1 cellular context compared by ENCODE assay signal in genomic region chr12:107352347-107353081, GRCh38.
TF ChIP-seq lines count a peak whose summit lies in the region.

No MANE protein-coding gene starts in this region.

TF ChIP-seq in HepG2, 621 proteins besides CTCF, POLR2A, EP300 and RAD21 (continued from another document and continues in another):
- TF ChIP-seq XBP1 (CRISPR knock-in tag; IDR thresholded peaks at IDR 0.05) (no peak), MTA1 (CRISPR knock-in tag; IDR thresholded peaks at IDR 0.05; ENCODE audit: borderline replicate concordance) (peak; percentile 75; the same call in 1 of the 2 replicates), SIN3B (IDR thresholded peaks at IDR 0.05; ENCODE audit: low read length) (no peak), PHF21A (CRISPR knock-in tag; IDR thresholded peaks at IDR 0.05) (peak; percentile 90), ZNF432 (CRISPR knock-in tag; IDR thresholded peaks at IDR 0.05; ENCODE audit: borderline replicate concordance) (no peak), ZNF124 (CRISPR knock-in tag; IDR thresholded peaks at IDR 0.05) (peak; percentile 56; the same call in 1 of the 2 replicates), ZNF354B (CRISPR knock-in tag; IDR thresholded peaks at IDR 0.05) (no peak), GATA4 (IDR thresholded peaks at IDR 0.05; ENCODE audit: borderline replicate concordance, low read depth) (0 out of 2 replicates have a peak, but pooled peaks have one; percentile 69), FOXM1 (CRISPR knock-in tag; IDR thresholded peaks at IDR 0.05) (no peak), IKZF5 (CRISPR knock-in tag; IDR thresholded peaks at IDR 0.05) (peak; percentile 92), ZMAT3 (CRISPR knock-in tag; conservative IDR thresholded peaks at IDR 0.05) (no peak), ZNF879 (CRISPR knock-in tag; IDR thresholded peaks at IDR 0.05) (no peak), ZNF260 (CRISPR knock-in tag; IDR thresholded peaks at IDR 0.05; ENCODE audit: borderline replicate concordance, low read depth) (no peak), ZNF850 (CRISPR knock-in tag; conservative IDR thresholded peaks at IDR 0.05) (no peak), GLMP (CRISPR knock-in tag; IDR thresholded peaks at IDR 0.05; ENCODE audit: borderline replicate concordance) (no peak), GMEB1 (CRISPR knock-in tag; IDR thresholded peaks at IDR 0.05; ENCODE audit: borderline replicate concordance) (no peak; the same call in 1 of the 2 replicates), MXD4 (CRISPR knock-in tag; IDR thresholded peaks at IDR 0.05) (no peak), ZNF629 (CRISPR knock-in tag; conservative IDR thresholded peaks at IDR 0.05) (no peak), ZFX (CRISPR knock-in tag; IDR thresholded peaks at IDR 0.05; ENCODE audit: low read depth) (peak; percentile 44; the same call in 1 of the 2 replicates), POLR2AphosphoS5 (IDR thresholded peaks at IDR 0.05; ENCODE audit: low read depth, low read length) (peak; percentile 31; the same call in 1 of the 2 replicates), SOX6 (IDR thresholded peaks at IDR 0.05) (no peak), SOX6 (CRISPR knock-in tag; IDR thresholded peaks at IDR 0.05) (peak; percentile 92), ZNF704 (CRISPR knock-in tag; IDR thresholded peaks at IDR 0.05; ENCODE audit: borderline replicate concordance) (no peak), ZNF687 (CRISPR knock-in tag; IDR thresholded peaks at IDR 0.05) (peak; percentile 49; the same call in 1 of the 2 replicates), NONO (IDR thresholded peaks at IDR 0.05) (no peak), NONO (CRISPR knock-in tag; conservative IDR thresholded peaks at IDR 0.05) (no peak), NR3C1 (CRISPR knock-in tag; IDR thresholded peaks at IDR 0.05) (no peak), ZNF343 (CRISPR knock-in tag; IDR thresholded peaks at IDR 0.05) (no peak), CCAR2 (optimal IDR thresholded peaks at IDR 0.05; ENCODE audit: low read depth, low read length) (no peak), ZNF775 (CRISPR knock-in tag; IDR thresholded peaks at IDR 0.05; ENCODE audit: borderline replicate concordance) (no peak), BCL6 (CRISPR knock-in tag; IDR thresholded peaks at IDR 0.05) (peak; percentile 88), BORCS8-MEF2B (CRISPR knock-in tag; IDR thresholded peaks at IDR 0.05) (no peak), ZNF615 (CRISPR knock-in tag; IDR thresholded peaks at IDR 0.05; ENCODE audit: borderline replicate concordance) (no peak), KLF13 (CRISPR knock-in tag; IDR thresholded peaks at IDR 0.05) (no peak), ZNF367 (CRISPR knock-in tag; IDR thresholded peaks at IDR 0.05; ENCODE audit: borderline replicate concordance) (no peak), NR2F6 (IDR thresholded peaks at IDR 0.05) (peak; percentile 88), NR2F6 (CRISPR knock-in tag; IDR thresholded peaks at IDR 0.05) (peak; percentile 90), ZNF652 (CRISPR knock-in tag; IDR thresholded peaks at IDR 0.05; ENCODE audit: borderline replicate concordance, low read depth) (0 out of 2 replicates have a peak, but pooled peaks have one; percentile 31), PHF8 (CRISPR knock-in tag; IDR thresholded peaks at IDR 0.05) (no peak), PLRG1 (conservative IDR thresholded peaks at IDR 0.05) (no peak)
- TF ChIP-seq, protein P1, sequence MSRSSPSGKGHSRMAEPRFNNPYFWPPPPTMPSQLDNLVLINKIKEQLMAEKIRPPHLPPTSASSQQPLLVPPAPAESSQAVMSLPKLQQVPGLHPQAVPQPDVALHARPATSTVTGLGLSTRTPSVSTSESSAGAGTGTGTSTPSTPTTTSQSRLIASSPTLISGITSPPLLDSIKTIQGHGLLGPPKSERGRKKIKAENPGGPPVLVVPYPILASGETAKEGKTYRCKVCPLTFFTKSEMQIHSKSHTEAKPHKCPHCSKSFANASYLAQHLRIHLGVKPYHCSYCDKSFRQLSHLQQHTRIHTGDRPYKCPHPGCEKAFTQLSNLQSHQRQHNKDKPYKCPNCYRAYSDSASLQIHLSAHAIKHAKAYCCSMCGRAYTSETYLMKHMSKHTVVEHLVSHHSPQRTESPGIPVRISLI (CRISPR knock-in tag; IDR thresholded peaks at IDR 0.05; ENCODE audit: borderline replicate concordance), result no peak; the same call in 1 of the 2 replicates
- TF ChIP-seq, protein P2, sequence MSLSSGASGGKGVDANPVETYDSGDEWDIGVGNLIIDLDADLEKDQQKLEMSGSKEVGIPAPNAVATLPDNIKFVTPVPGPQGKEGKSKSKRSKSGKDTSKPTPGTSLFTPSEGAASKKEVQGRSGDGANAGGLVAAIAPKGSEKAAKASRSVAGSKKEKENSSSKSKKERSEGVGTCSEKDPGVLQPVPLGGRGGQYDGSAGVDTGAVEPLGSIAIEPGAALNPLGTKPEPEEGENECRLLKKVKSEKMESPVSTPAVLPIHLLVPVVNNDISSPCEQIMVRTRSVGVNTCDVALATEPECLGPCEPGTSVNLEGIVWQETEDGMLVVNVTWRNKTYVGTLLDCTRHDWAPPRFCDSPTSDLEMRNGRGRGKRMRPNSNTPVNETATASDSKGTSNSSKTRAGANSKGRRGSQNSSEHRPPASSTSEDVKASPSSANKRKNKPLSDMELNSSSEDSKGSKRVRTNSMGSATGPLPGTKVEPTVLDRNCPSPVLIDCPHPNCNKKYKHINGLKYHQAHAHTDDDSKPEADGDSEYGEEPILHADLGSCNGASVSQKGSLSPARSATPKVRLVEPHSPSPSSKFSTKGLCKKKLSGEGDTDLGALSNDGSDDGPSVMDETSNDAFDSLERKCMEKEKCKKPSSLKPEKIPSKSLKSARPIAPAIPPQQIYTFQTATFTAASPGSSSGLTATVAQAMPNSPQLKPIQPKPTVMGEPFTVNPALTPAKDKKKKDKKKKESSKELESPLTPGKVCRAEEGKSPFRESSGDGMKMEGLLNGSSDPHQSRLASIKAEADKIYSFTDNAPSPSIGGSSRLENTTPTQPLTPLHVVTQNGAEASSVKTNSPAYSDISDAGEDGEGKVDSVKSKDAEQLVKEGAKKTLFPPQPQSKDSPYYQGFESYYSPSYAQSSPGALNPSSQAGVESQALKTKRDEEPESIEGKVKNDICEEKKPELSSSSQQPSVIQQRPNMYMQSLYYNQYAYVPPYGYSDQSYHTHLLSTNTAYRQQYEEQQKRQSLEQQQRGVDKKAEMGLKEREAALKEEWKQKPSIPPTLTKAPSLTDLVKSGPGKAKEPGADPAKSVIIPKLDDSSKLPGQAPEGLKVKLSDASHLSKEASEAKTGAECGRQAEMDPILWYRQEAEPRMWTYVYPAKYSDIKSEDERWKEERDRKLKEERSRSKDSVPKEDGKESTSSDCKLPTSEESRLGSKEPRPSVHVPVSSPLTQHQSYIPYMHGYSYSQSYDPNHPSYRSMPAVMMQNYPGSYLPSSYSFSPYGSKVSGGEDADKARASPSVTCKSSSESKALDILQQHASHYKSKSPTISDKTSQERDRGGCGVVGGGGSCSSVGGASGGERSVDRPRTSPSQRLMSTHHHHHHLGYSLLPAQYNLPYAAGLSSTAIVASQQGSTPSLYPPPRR (CRISPR knock-in tag; IDR thresholded peaks at IDR 0.05; ENCODE audit: borderline replicate concordance), result peak; percentile 86
- TF ChIP-seq, protein P3, sequence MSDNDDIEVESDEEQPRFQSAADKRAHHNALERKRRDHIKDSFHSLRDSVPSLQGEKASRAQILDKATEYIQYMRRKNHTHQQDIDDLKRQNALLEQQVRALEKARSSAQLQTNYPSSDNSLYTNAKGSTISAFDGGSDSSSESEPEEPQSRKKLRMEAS (IDR thresholded peaks at IDR 0.05), result no peak; the same call in 1 of the 2 replicates
- TF ChIP-seq, protein P4, sequence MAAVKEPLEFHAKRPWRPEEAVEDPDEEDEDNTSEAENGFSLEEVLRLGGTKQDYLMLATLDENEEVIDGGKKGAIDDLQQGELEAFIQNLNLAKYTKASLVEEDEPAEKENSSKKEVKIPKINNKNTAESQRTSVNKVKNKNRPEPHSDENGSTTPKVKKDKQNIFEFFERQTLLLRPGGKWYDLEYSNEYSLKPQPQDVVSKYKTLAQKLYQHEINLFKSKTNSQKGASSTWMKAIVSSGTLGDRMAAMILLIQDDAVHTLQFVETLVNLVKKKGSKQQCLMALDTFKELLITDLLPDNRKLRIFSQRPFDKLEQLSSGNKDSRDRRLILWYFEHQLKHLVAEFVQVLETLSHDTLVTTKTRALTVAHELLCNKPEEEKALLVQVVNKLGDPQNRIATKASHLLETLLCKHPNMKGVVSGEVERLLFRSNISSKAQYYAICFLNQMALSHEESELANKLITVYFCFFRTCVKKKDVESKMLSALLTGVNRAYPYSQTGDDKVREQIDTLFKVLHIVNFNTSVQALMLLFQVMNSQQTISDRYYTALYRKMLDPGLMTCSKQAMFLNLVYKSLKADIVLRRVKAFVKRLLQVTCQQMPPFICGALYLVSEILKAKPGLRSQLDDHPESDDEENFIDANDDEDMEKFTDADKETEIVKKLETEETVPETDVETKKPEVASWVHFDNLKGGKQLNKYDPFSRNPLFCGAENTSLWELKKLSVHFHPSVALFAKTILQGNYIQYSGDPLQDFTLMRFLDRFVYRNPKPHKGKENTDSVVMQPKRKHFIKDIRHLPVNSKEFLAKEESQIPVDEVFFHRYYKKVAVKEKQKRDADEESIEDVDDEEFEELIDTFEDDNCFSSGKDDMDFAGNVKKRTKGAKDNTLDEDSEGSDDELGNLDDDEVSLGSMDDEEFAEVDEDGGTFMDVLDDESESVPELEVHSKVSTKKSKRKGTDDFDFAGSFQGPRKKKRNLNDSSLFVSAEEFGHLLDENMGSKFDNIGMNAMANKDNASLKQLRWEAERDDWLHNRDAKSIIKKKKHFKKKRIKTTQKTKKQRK (IDR thresholded peaks at IDR 0.05; ENCODE audit: low read length), result no peak
- TF ChIP-seq, protein P5, sequence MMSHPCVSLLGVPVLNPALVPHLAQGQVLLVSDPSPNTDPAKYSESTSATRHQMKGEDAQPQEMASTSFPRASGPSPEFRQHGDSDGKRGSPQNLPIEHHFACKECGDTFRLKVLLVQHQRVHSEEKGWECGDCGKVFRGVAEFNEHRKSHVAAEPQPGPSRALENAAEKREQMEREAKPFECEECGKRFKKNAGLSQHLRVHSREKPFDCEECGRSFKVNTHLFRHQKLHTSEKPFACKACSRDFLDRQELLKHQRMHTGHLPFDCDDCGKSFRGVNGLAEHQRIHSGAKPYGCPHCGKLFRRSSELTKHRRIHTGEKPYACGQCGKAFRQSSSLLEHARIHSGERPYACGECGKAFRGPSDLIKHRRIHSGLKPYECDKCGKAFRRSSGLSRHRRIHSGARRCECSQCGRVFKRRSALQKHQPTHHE (CRISPR knock-in tag; IDR thresholded peaks at IDR 0.05; ENCODE audit: borderline replicate concordance), result no peak
